Comparison of ENCODE assay signal across 16 cellular contexts in the genomic region with DNA sequence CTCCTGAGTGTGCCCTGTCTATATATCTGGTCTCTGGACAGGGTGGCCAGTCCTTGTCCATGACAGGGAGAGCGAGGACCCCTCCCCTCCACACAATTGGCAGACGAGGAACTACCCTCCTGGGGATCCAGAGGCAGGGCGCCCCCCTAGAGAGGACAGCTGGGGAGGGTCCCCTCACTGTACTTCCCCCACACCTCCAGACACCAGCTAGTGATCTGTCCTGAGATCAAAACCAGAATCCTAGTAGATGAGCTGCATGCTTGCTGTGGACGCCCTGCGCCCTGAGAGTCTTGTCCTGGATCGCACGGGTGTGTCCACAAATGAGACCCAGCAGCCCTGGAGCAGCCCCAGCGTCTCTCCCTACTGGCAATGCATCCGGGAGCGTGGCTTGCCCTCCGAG.
DNase-seq lines count a peak whose midpoint lies in the region; TF ChIP-seq lines count a peak whose summit lies in the region.
"Had no signal": no experiment of that assay in that cellular context is flagged by ENCODE, and none has a peak within 500 bp of the region (broad histone marks: within the 10 kb centered on the region; RNA-seq: fewer than 3 reads in every experiment).

No MANE protein-coding gene starts in this region.

- H3K79me2 ChIP-seq in MM.1S (ENCODE audit: low read length) = no peaks in the 10 kb centered on the region
- H3K79me2 ChIP-seq in OCI-LY7 (ENCODE audit: insufficient read depth, low read depth, low read length) = no peaks in the 10 kb centered on the region

- H3K27me3 ChIP-seq in dorsolateral prefrontal cortex = peaks cover 0 to 24% (median 0%) of the 10 kb centered on the region in 45 donors
- H3K27me3 ChIP-seq in MM.1S (replicated peaks; ENCODE audit: insufficient read depth, low read length) = no peaks in the 10 kb centered on the region; the same call in 1 of the 2 replicates

- BruUV-seq in OCI-LY7 (replicated peaks; lab: Mats Ljungman, UMichigan) = no TSS peak

- H3K27ac ChIP-seq in angular gyrus (ENCODE audit: low read depth, low read length) = peak overlapping the region; percentile 22
- H3K27ac ChIP-seq in dorsolateral prefrontal cortex = peak overlapping the region in 33 of 59 donors; percentile 17 to 93 (median 67)
- peak overlapping the region; percentile 69 for H3K27ac ChIP-seq in temporal lobe (ENCODE audit: low read depth, low read length)
- H3K27ac ChIP-seq in MM.1S (ENCODE audit: low read length) = no peak overlapping the region
- H3K27ac ChIP-seq in OCI-LY7 (ENCODE audit: low read depth, low read length, poor library complexity, severe bottlenecking) = no peak overlapping the region
- H3K27ac ChIP-seq: C4-2B had no signal

- H3K9ac ChIP-seq in MM.1S (ENCODE audit: low read length) = no peak overlapping the region

- H4K20me1 ChIP-seq in MM.1S (ENCODE audit: insufficient read depth, low read length) = no peaks in the 10 kb centered on the region
- H4K20me1 ChIP-seq in OCI-LY7 (ENCODE audit: insufficient read depth, low read length) = no peaks in the 10 kb centered on the region

- H3K4me2 ChIP-seq in MM.1S (ENCODE audit: low read depth, low read length) = no peak overlapping the region
- no peak overlapping the region for H3K4me2 ChIP-seq in OCI-LY7 (ENCODE audit: low read length)

- H3K9me2 ChIP-seq in MM.1S (replicated peaks; ENCODE audit: insufficient read depth, low read length) = no peaks in the 10 kb centered on the region
- H3K9me2 ChIP-seq in OCI-LY7 (ENCODE audit: insufficient read depth, low read length) = no peaks in the 10 kb centered on the region

- peak; percentile 50 for DNase-seq in AG20443 (ENCODE audit: low spot score)
- no peak for DNase-seq in dorsolateral prefrontal cortex
- DNase-seq in inferior parietal cortex (ENCODE audit: extremely low spot score) = no peak
- no peak for DNase-seq in DMS 273 (lab: John Stamatoyannopoulos, UW; ENCODE audit: unreplicated experiment)
- DNase-seq in MM.1S = no peak
- no peak for DNase-seq in OCI-LY7 (ENCODE audit: low spot score)
- DNase-seq: 8988T; CD4-positive, alpha-beta memory T cell; DMS153; DMS79 treated with DMSO at 0.1 percent for 48 hours; EL; HCEC 1CT; HFFc6 had no signal

- CTCF ChIA-PET in OCI-LY7 (lab: Charles Lee; ENCODE audit: unreplicated experiment) = no interaction called here

- H3K9me3 ChIP-seq in MM.1S (replicated peaks; ENCODE audit: insufficient read depth, low read length) (no peaks in the 10 kb centered on the region), OCI-LY7 (ENCODE audit: low read length) (no peaks in the 10 kb centered on the region)

- H3K36me3 ChIP-seq in MM.1S (replicated peaks; ENCODE audit: insufficient read depth, low read length) (no peaks in the 10 kb centered on the region), OCI-LY7 (ENCODE audit: insufficient read depth, low read length) (no peaks in the 10 kb centered on the region)

- TF ChIP-seq CTCF in dorsolateral prefrontal cortex (IDR thresholded peaks at IDR 0.05 in 54 of 56, conservative IDR thresholded peaks at IDR 0.05 in 2 of 56; ENCODE audit: low read depth in 1 of 56, partially characterized antibody in 56 of 56) (no peak), MM.1S (IDR thresholded peaks at IDR 0.05; ENCODE audit: low read length) (no peak), OCI-LY7 (conservative IDR thresholded peaks at IDR 0.05; ENCODE audit: low read length) (no peak)

- H2AFZ ChIP-seq in MM.1S (ENCODE audit: low read length) = no peak overlapping the region
- no peak overlapping the region for H2AFZ ChIP-seq in OCI-LY7 (ENCODE audit: low read length)

- intact Hi-C loops in dorsolateral prefrontal cortex (cut with DNase I) (no loop called here), OCI-LY7 (cut with micrococcal nuclease; ENCODE audit: unreplicated experiment) (no loop called here)

- H3K4me1 ChIP-seq in MM.1S (ENCODE audit: low read length) (no peaks in the 10 kb centered on the region), OCI-LY7 (ENCODE audit: insufficient read depth, low read length, poor library complexity, severe bottlenecking) (no peaks in the 10 kb centered on the region)

- H3K4me3 ChIP-seq in dorsolateral prefrontal cortex (no peak overlapping the region), MM.1S (ENCODE audit: low read length) (no peak overlapping the region), OCI-LY7 (ENCODE audit: low read depth, low read length, poor library complexity, severe bottlenecking) (no peak overlapping the region)

- POLR2A ChIA-PET in OCI-LY7 (lab: Charles Lee) = no interaction called here

- no peaks in the 10 kb centered on the region for H3F3A ChIP-seq in MM.1S (ENCODE audit: insufficient read depth, low read length)

Comparison
In these comparisons a context has a peak if more than half of its experiments do, and no peak if none do; other contexts are left out.
1. H3K27ac ChIP-seq: peak in angular gyrus (single experiment), dorsolateral prefrontal cortex (33 of 59) and temporal lobe (single experiment); none in MM.1S (single experiment) and OCI-LY7 (single experiment).